19 cellular contexts compared by ENCODE assay signal in the genomic region with DNA sequence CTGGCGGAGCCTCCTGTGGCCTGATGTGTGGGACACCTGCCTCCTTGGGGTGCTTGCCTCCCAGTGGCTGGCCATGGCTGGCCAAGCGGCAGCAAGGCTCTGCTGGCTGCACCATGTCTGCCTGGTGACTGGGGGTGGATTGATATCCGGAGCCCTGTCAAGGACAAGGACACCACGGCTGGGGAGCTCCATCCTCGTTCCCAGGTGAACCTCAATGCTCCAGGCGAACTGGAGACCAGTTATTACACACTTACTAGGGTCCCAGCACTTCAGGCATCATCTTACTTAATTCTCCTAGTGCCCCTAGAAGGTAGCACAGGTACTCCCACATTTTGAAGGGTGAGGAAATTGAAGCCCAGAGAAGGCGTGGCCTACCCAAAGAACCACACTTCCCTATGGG. TPM values are rescaled to one million over a fixed set of nuclear protein-coding genes. Genes with fewer than 3 reads are reported as not detected.
A peak's percentile ranks its signal among the peaks of the same experiment; 100 is the strongest.
DNase-seq lines count a peak whose midpoint lies in the region; ATAC-seq and TF ChIP-seq lines count a peak whose summit lies in the region.
"Had no signal": no experiment of that assay in that cellular context is flagged by ENCODE, and none has a peak within 500 bp of the region (broad histone marks: within the 10 kb centered on the region; RNA-seq: fewer than 3 reads in every experiment).

No MANE protein-coding gene starts in this region.

- no peak overlapping the region for H2BK15ac ChIP-seq in neuronal stem cell (ENCODE audit: low read length)

- H3K27me3 Mint-ChIP-seq in activated CD8-positive, alpha-beta T cell treated with anti-CD3 and anti-CD28 coated beads, Interleukin-2, amount 10 ng/mL, durations not matched to agents 7 days and 5 days (ENCODE audit: low read depth), result no peaks in the 10 kb centered on the region
- H3K27me3 Mint-ChIP-seq in activated CD8-positive, alpha-beta T cell treated with anti-CD3 and anti-CD28 coated beads for 36 hours, result no peaks in the 10 kb centered on the region

- H3K36me3 Mint-ChIP-seq in activated CD8-positive, alpha-beta T cell treated with anti-CD3 and anti-CD28 coated beads, Interleukin-2, amount 10 ng/mL, durations not matched to agents 7 days and 5 days (ENCODE audit: low read depth), result peaks cover 4% of the 10 kb centered on the region
- H3K36me3 Mint-ChIP-seq in activated CD8-positive, alpha-beta T cell treated with anti-CD3 and anti-CD28 coated beads for 36 hours (ENCODE audit: low read depth), result no peaks in the 10 kb centered on the region
- H3K36me3 Mint-ChIP-seq: CD8-positive, alpha-beta T cell had no signal

- no peak for TF ChIP-seq CTCF in activated CD8-positive, alpha-beta T cell treated with anti-CD3 and anti-CD28 coated beads for 36 hours (IDR thresholded peaks at IDR 0.05)

- H3K9me3 Mint-ChIP-seq in activated CD8-positive, alpha-beta T cell treated with anti-CD3 and anti-CD28 coated beads, Interleukin-2, amount 10 ng/mL, durations not matched to agents 7 days and 5 days (ENCODE audit: insufficient read depth), result peaks cover 4% of the 10 kb centered on the region
- H3K9me3 Mint-ChIP-seq in activated CD8-positive, alpha-beta T cell treated with anti-CD3 and anti-CD28 coated beads for 36 hours, result peaks cover 3% of the 10 kb centered on the region
- H3K9me3 Mint-ChIP-seq: CD8-positive, alpha-beta T cell had no signal

- H3K9me3 ChIP-seq in BLaER1, result no peaks in the 10 kb centered on the region
- no peaks in the 10 kb centered on the region for H3K9me3 ChIP-seq in KOPT-K1 (ENCODE audit: insufficient read depth, low read length, poor library complexity, severe bottlenecking)
- H3K9me3 ChIP-seq in neuronal stem cell (replicated peaks in 1 of 2; ENCODE audit: control insufficient read depth in 2 of 2, insufficient read depth in 1 of 2, low read depth in 1 of 2, low read length in 2 of 2), result no peaks in the 10 kb centered on the region

- no peak overlapping the region for H3K23ac ChIP-seq in neuronal stem cell (ENCODE audit: low read depth, low read length, poor library complexity)

- H3K9ac ChIP-seq in BLaER1, result no peak overlapping the region
- H3K9ac ChIP-seq in neuronal stem cell (ENCODE audit: low read depth, low read length, poor library complexity), result no peak overlapping the region

- peaks cover 27% of the 10 kb centered on the region for H3K4me1 ChIP-seq in BLaER1
- H3K4me1 ChIP-seq in neuronal stem cell (ENCODE audit: control insufficient read depth in 2 of 2, insufficient read depth in 1 of 2, low read depth in 1 of 2, low read length in 2 of 2), result peaks cover 3 to 4% of the 10 kb centered on the region in 2 donors

- H3K27me3 ChIP-seq in BLaER1 (no peaks in the 10 kb centered on the region), neuronal stem cell (ENCODE audit: control insufficient read depth in 3 of 3, insufficient read depth in 3 of 3, low read depth in 1 of 3, low read length in 3 of 3) (peaks cover 0 to 6% (median 6%) of the 10 kb centered on the region in 3 experiments)

- H2BK120ac ChIP-seq in neuronal stem cell (ENCODE audit: low read depth, low read length), result no peak overlapping the region

- peak overlapping the region; percentile 32 for H2AK5ac ChIP-seq in neuronal stem cell (ENCODE audit: low read depth, low read length)

- H3K79me1 ChIP-seq in neuronal stem cell (ENCODE audit: low read depth, low read length), result no peaks in the 10 kb centered on the region

- peak overlapping the region; percentile 97 for H3K27ac Mint-ChIP-seq in activated CD8-positive, alpha-beta T cell treated with anti-CD3 and anti-CD28 coated beads, Interleukin-2, amount 10 ng/mL, durations not matched to agents 7 days and 5 days
- no peak overlapping the region for H3K27ac Mint-ChIP-seq in activated CD8-positive, alpha-beta T cell treated with anti-CD3 and anti-CD28 coated beads for 36 hours

- H3K4me3 Mint-ChIP-seq in activated CD8-positive, alpha-beta T cell treated with anti-CD3 and anti-CD28 coated beads, Interleukin-2, amount 10 ng/mL, durations not matched to agents 7 days and 5 days, result no peak overlapping the region
- H3K4me3 Mint-ChIP-seq in activated CD8-positive, alpha-beta T cell treated with anti-CD3 and anti-CD28 coated beads for 36 hours, result no peak overlapping the region

- whole genome bisulfite sequencing in neuronal stem cell (ENCODE audit: extremely low coverage in 2 of 2, insufficient read length in 2 of 2, insufficient replicate concordance in 1 of 2), 2 donors, result no CpG with 5 or more reads among the region's 7 CpGs

- CTCF ChIA-PET in activated CD8-positive, alpha-beta T cell treated with anti-CD3 and anti-CD28 coated beads, Interleukin-2, amount 10 ng/mL, durations not matched to agents 7 days and 5 days (lab: Charles Lee), result interaction anchor here (0.9 kb wide), 1 partner anchor 8 kb away, joined by 3 read pairs; no protein-coding TSS in a partner anchor
- CTCF ChIA-PET in activated CD8-positive, alpha-beta T cell treated with anti-CD3 and anti-CD28 coated beads for 36 hours (lab: Charles Lee), result interaction anchor here (1.8 kb wide), 1 partner anchor 18 kb away, joined by 6 read pairs; a partner anchor contains a TSS

- no peak overlapping the region for H2BK5ac ChIP-seq in neuronal stem cell (ENCODE audit: low read length)

- no peak overlapping the region for H3K4me3 ChIP-seq in BLaER1
- no peak overlapping the region for H3K4me3 ChIP-seq in neuronal stem cell (ENCODE audit: low read length in 2 of 2)

- no peak for ATAC-seq in activated CD8-positive, alpha-beta T cell treated with anti-CD3 and anti-CD28 coated beads, Interleukin-2, amount 10 ng/mL, durations not matched to agents 7 days and 5 days
- no peak for ATAC-seq in activated CD8-positive, alpha-beta T cell treated with anti-CD3 and anti-CD28 coated beads for 36 hours
- no peak for ATAC-seq in HG03442 (IDR thresholded peaks at IDR 0.05; ENCODE audit: unreplicated experiment)
- ATAC-seq: CD8-positive, alpha-beta T cell had no signal

- H3K18ac ChIP-seq in neuronal stem cell (ENCODE audit: low read length), result no peak overlapping the region

- peak overlapping the region; percentile 73 for H3K4me2 ChIP-seq in BLaER1
- H3K4me2 ChIP-seq in neuronal stem cell (ENCODE audit: insufficient read depth, low read length, poor library complexity, severe bottlenecking), result no peak overlapping the region

- H4K91ac ChIP-seq in neuronal stem cell (ENCODE audit: low read depth, low read length, poor library complexity), result no peak overlapping the region

- DNase-seq in activated CD8-positive, alpha-beta T cell treated with anti-CD3 and anti-CD28 coated beads, Interleukin-2, amount 10 ng/mL, durations not matched to agents 7 days and 5 days, result no peak
- DNase-seq in activated CD8-positive, alpha-beta T cell treated with anti-CD3 and anti-CD28 coated beads for 36 hours, result no peak
- no peak for DNase-seq in neuronal stem cell (ENCODE audit: low spot score)
- no peak for DNase-seq in NCI-H1694 treated with DMSO at 0.1 percent for 48 hours (lab: John Stamatoyannopoulos, UW)
- DNase-seq: 8988T; AML-193; CD8-positive, alpha-beta T cell; COR-L47; DMS153; DMS79 treated with DMSO at 0.1 percent for 48 hours; EL; HCEC 1CT; IMR-90 had no signal

- no peak overlapping the region for H3K14ac ChIP-seq in neuronal stem cell (ENCODE audit: low read length)

- H2AFZ ChIP-seq in neuronal stem cell (ENCODE audit: low read length), result no peak overlapping the region

- intact Hi-C loops in activated CD8-positive, alpha-beta T cell treated with anti-CD3 and anti-CD28 coated beads for 36 hours (cut with micrococcal nuclease), result no loop called here

- H3K36me3 ChIP-seq in BLaER1 (no peaks in the 10 kb centered on the region), KOPT-K1 (ENCODE audit: insufficient read depth, low read length) (no peaks in the 10 kb centered on the region), neuronal stem cell (replicated peaks in 1 of 2; ENCODE audit: control insufficient read depth in 2 of 2, insufficient read depth in 2 of 2, low read length in 2 of 2) (no peaks in the 10 kb centered on the region)

- no peaks in the 10 kb centered on the region for H4K20me1 ChIP-seq in BLaER1

- no peak overlapping the region for H3K4ac ChIP-seq in neuronal stem cell (ENCODE audit: low read length)

- POLR2A ChIA-PET in activated CD8-positive, alpha-beta T cell treated with anti-CD3 and anti-CD28 coated beads, Interleukin-2, amount 10 ng/mL, durations not matched to agents 7 days and 5 days (lab: Charles Lee), result interaction anchor here (1.0 to 3.2 kb wide), 2 partner anchors 18 to 54 kb away, joined by 5 to 27 read pairs; a partner anchor contains a TSS
- POLR2A ChIA-PET in activated CD8-positive, alpha-beta T cell treated with anti-CD3 and anti-CD28 coated beads for 36 hours (lab: Charles Lee), result interaction anchor here (0.6 to 2.9 kb wide), 4 partner anchors 19 to 316 kb away, joined by 3 to 8 read pairs (median 3); a partner anchor contains a TSS

- H4K8ac ChIP-seq in neuronal stem cell (ENCODE audit: low read depth, low read length), result no peak overlapping the region

- no peak overlapping the region for H2BK12ac ChIP-seq in neuronal stem cell (ENCODE audit: low read length)

- H3K4me1 Mint-ChIP-seq in activated CD8-positive, alpha-beta T cell treated with anti-CD3 and anti-CD28 coated beads, Interleukin-2, amount 10 ng/mL, durations not matched to agents 7 days and 5 days (ENCODE audit: low read depth), result peaks cover 39% of the 10 kb centered on the region
- H3K4me1 Mint-ChIP-seq in activated CD8-positive, alpha-beta T cell treated with anti-CD3 and anti-CD28 coated beads for 36 hours (ENCODE audit: low read depth), result peaks cover 33% of the 10 kb centered on the region

- 0 out of 2 replicates have a peak overlapping the region, but pooled peaks have one; percentile 26 for H3K27ac ChIP-seq in BLaER1
- peak overlapping the region; percentile 60 for H3K27ac ChIP-seq in KOPT-K1 (ENCODE audit: low read depth, low read length, poor library complexity, severe bottlenecking)
- no peak overlapping the region for H3K27ac ChIP-seq in neuronal stem cell (replicated peaks; ENCODE audit: low read length)
- H3K27ac ChIP-seq: C4-2B had no signal

RNA-seq across cellular contexts. Expression of a gene that starts 15.2 kb away (rescaled TPM):
- not detected for total RNA-seq in activated CD8-positive, alpha-beta T cell treated with anti-CD3 and anti-CD28 coated beads, Interleukin-2, amount 10 ng/mL, durations not matched to agents 7 days and 5 days
- not detected for total RNA-seq in activated CD8-positive, alpha-beta T cell treated with anti-CD3 and anti-CD28 coated beads for 36 hours
- 0.17 TPM for polyA plus RNA-seq in neuronal stem cell (2013, experiment 1 of 2)
- 0.10 TPM for polyA plus RNA-seq in neuronal stem cell (2013, experiment 2 of 2)
- total RNA-seq: CD8-positive, alpha-beta T cell; H4; HT-29; IMR-90 had no signal
- polyA plus RNA-seq: IMR-90 had no signal

RNA-seq across cellular contexts. Expression of a gene that starts 18.5 kb away (rescaled TPM):
- total RNA-seq in activated CD8-positive, alpha-beta T cell treated with anti-CD3 and anti-CD28 coated beads, Interleukin-2, amount 10 ng/mL, durations not matched to agents 7 days and 5 days, result 10 to 100 TPM; 93.8 to 94.3 TPM
- 10 to 100 TPM; 53.1 to 54.7 TPM for total RNA-seq in activated CD8-positive, alpha-beta T cell treated with anti-CD3 and anti-CD28 coated beads for 36 hours
- 38.4 TPM for polyA plus RNA-seq in neuronal stem cell (2013, experiment 1 of 2)
- 38.2 TPM for polyA plus RNA-seq in neuronal stem cell (2013, experiment 2 of 2)

RNA-seq across cellular contexts. Expression of a gene that starts 55.0 kb away (rescaled TPM):
- total RNA-seq in activated CD8-positive, alpha-beta T cell treated with anti-CD3 and anti-CD28 coated beads, Interleukin-2, amount 10 ng/mL, durations not matched to agents 7 days and 5 days, result 100 to 1,000 TPM; 171 to 176 TPM
- 100 to 1,000 TPM; 175 to 177 TPM for total RNA-seq in activated CD8-positive, alpha-beta T cell treated with anti-CD3 and anti-CD28 coated beads for 36 hours
- polyA plus RNA-seq in neuronal stem cell (2013, experiment 1 of 2), result 98.0 TPM
- polyA plus RNA-seq in neuronal stem cell (2013, experiment 2 of 2), result 96.9 TPM
